8 cellular contexts compared by ENCODE assay signal in genomic region chr4:145936142-145937020, GRCh38. TPM values are rescaled to one million over a fixed set of nuclear protein-coding genes. Genes with fewer than 3 reads are reported as not detected.
A peak's percentile ranks its signal among the peaks of the same experiment; 100 is the strongest.
DNase-seq lines count a peak whose midpoint lies in the region; ATAC-seq and TF ChIP-seq lines count a peak whose summit lies in the region.

No MANE protein-coding gene starts in this region.

- POLR2A ChIA-PET in activated CD4-positive, alpha-beta memory T cell treated with anti-CD3 and anti-CD28 coated beads for 36 hours (lab: Charles Lee), result interaction anchor here (1.0 to 2.1 kb wide), 5 partner anchors 16 to 758 kb away, joined by 3 to 7 read pairs (median 3); partner anchors contain the start of gene MMAA

- H3K27ac Mint-ChIP-seq in activated CD4-positive, alpha-beta memory T cell treated with anti-CD3 and anti-CD28 coated beads for 36 hours, result peak overlapping the region; percentile 97

- H3K4me3 Mint-ChIP-seq in activated CD4-positive, alpha-beta memory T cell treated with anti-CD3 and anti-CD28 coated beads for 36 hours, result peak overlapping the region; percentile 90

- peaks cover 7% of the 10 kb centered on the region for H3K4me1 ChIP-seq in ectodermal cell (ENCODE audit: control insufficient read depth, insufficient read depth, low read length)
- peaks cover 0 to 2% of the 10 kb centered on the region in 2 donors for H3K4me1 ChIP-seq in lung (ENCODE audit: control insufficient read depth in 2 of 2, insufficient read depth in 2 of 2, low read length in 2 of 2)

- CTCF ChIA-PET in activated CD4-positive, alpha-beta memory T cell treated with anti-CD3 and anti-CD28 coated beads for 36 hours (lab: Charles Lee), result interaction anchor here (0.8 kb wide), 1 partner anchor 93 kb away, joined by 4 read pairs; no protein-coding TSS in a partner anchor

- no peaks in the 10 kb centered on the region for H3K9me3 ChIP-seq in ectodermal cell (ENCODE audit: control insufficient read depth, low read length)
- H3K9me3 ChIP-seq in lung (ENCODE audit: control insufficient read depth in 2 of 2, insufficient read depth in 1 of 2, low read length in 1 of 2), result no peaks in the 10 kb centered on the region

- peaks cover 17% of the 10 kb centered on the region for H3K27me3 ChIP-seq in ectodermal cell (ENCODE audit: control insufficient read depth, insufficient read depth, low read length, poor library complexity, severe bottlenecking)
- no peaks in the 10 kb centered on the region for H3K27me3 ChIP-seq in lung (ENCODE audit: control insufficient read depth, insufficient read depth)

- peak; percentile 70 for DNase-seq in ACHN
- peak; percentile 3 for DNase-seq in NCI-H2196 treated with DMSO at 0.1 percent for 48 hours (lab: John Stamatoyannopoulos, UW; ENCODE audit: unreplicated experiment)
- peak; percentile 72 for DNase-seq in activated CD4-positive, alpha-beta memory T cell treated with anti-CD3 and anti-CD28 coated beads for 36 hours
- peak; percentile 73 for DNase-seq in lung (ENCODE audit: low spot score)
- DNase-seq in stimulated activated CD8-positive, alpha-beta memory T cell treated with anti-CD3 and anti-CD28 coated beads, Interleukin-12 subunit alpha, Interleukin-12 subunit beta, amount 100 ng/mL, for 1 hour (ENCODE audit: low read depth), result peak; percentile 36

- peaks cover 43% of the 10 kb centered on the region for H3K4me1 Mint-ChIP-seq in activated CD4-positive, alpha-beta memory T cell treated with anti-CD3 and anti-CD28 coated beads for 36 hours (ENCODE audit: low read depth)

- no peak overlapping the region for H3K27ac ChIP-seq in ectodermal cell (ENCODE audit: insufficient read depth, low read depth, low read length, poor library complexity, severe bottlenecking)
- peak overlapping the region; percentile 91 to 95 for H3K27ac ChIP-seq in lung (ENCODE audit: low read depth in 1 of 2, low read length in 1 of 2)

- intact Hi-C loops in activated CD4-positive, alpha-beta memory T cell treated with anti-CD3 and anti-CD28 coated beads for 36 hours (cut with micrococcal nuclease), result loop anchor here (1.0 to 5.0 kb wide), 4 partner anchors 317 to 839 kb away; partner anchors contain the start of genes ABCE1, ANAPC10, MMAA and SLC10A7

- peaks cover 1% of the 10 kb centered on the region for H3K27me3 Mint-ChIP-seq in activated CD4-positive, alpha-beta memory T cell treated with anti-CD3 and anti-CD28 coated beads for 36 hours

- in situ Hi-C loops in ACHN (cut with HindIII; ENCODE audit: low pct_ligation_motif_present, low pct_unique_long_range_greater_than_20kb, low sequenced_read_pairs), result no loop called here

- H3K36me3 ChIP-seq in ectodermal cell (ENCODE audit: control insufficient read depth, insufficient read depth, low read length) (no peaks in the 10 kb centered on the region), lung (ENCODE audit: control insufficient read depth in 2 of 2, insufficient read depth in 2 of 2, low read length in 2 of 2) (no peaks in the 10 kb centered on the region)

- ATAC-seq in GM18508 (IDR thresholded peaks at IDR 0.05; ENCODE audit: insufficient read depth, unreplicated experiment) (peak; percentile 35), HG03025 (IDR thresholded peaks at IDR 0.05; ENCODE audit: low FRiP score, unreplicated experiment) (peak; percentile 43), lung (ENCODE audit: insufficient read depth, low FRiP score) (peak; percentile 60)

- H3K4me3 ChIP-seq in ectodermal cell (ENCODE audit: insufficient read depth, low read depth, low read length), result peak overlapping the region; percentile 70
- peak overlapping the region; percentile 58 for H3K4me3 ChIP-seq in lung

- no peak for TF ChIP-seq CTCF in lung (IDR thresholded peaks at IDR 0.05; ENCODE audit: control extremely low read depth, extremely low read depth)

- peaks cover 10% of the 10 kb centered on the region for H3K36me3 Mint-ChIP-seq in activated CD4-positive, alpha-beta memory T cell treated with anti-CD3 and anti-CD28 coated beads for 36 hours

- 0% methylated on average over 62 to 66 of the region's 72 CpGs for WGBS in ectodermal cell, 2 experiments
- 0% methylated on average over 54 to 72 of the region's 72 CpGs for WGBS in lung, 2 donors

- no peaks in the 10 kb centered on the region for H3K9me3 Mint-ChIP-seq in activated CD4-positive, alpha-beta memory T cell treated with anti-CD3 and anti-CD28 coated beads for 36 hours

RNA-seq across cellular contexts. Expression of gene ZNF827, which starts 2.2 kb away (rescaled TPM):
- 10 to 100 TPM; 17.3 to 17.7 TPM for total RNA-seq in activated CD4-positive, alpha-beta memory T cell treated with anti-CD3 and anti-CD28 coated beads for 36 hours
- 16.7 TPM for polyA plus RNA-seq in ectodermal cell (2013, experiment 1 of 4)
- polyA plus RNA-seq in ectodermal cell (2013, experiment 2 of 4), result 17.7 TPM
- polyA plus RNA-seq in ectodermal cell (2013, experiment 3 of 4), result 13.1 TPM
- 19.0 TPM for polyA plus RNA-seq in ectodermal cell (2013, experiment 4 of 4)
- total RNA-seq in lung, result 10 to 100 TPM; 12.6 to 27.4 TPM
- 1 to 10 TPM; 2.7 to 3.7 TPM for polyA plus RNA-seq in lung

Comparison
In these comparisons a context has a peak if more than half of its experiments do, and no peak if none do; other contexts are left out.
1. DNase-seq: peak in every context shown above with its lines; median percentile 73 in lung; 72 in activated CD4-positive, alpha-beta memory T cell treated with anti-CD3 and anti-CD28 coated beads for 36 hours; 70 in ACHN; 36 in stimulated activated CD8-positive, alpha-beta memory T cell treated with anti-CD3 and anti-CD28 coated beads, Interleukin-12 subunit alpha, Interleukin-12 subunit beta, amount 100 ng/mL, for 1 hour; 3 in NCI-H2196 treated with DMSO at 0.1 percent for 48 hours.